In the genomic region with DNA sequence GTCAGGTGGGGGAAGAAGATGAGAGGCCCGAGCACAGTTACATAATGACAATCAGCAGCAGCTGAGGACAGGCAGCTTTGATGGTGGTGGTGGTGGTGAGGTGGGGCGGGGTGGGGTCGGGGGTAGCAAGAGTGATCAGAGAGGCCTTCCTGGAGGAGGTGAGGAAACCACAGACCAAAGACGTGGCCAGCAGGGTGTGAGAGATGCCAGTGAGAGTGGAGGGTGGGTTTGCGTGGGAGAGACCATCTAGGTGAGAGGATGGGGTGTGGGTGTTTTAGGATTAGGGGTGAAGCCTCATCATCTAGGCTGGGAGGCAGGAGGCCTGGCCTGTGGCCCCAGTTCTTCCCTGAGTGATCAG, we compare ENCODE assay signal across 26 cellular contexts.
DNase-seq lines count a peak whose midpoint lies in the region; ATAC-seq, FAIRE-seq and TF ChIP-seq lines count a peak whose summit lies in the region.
"Had no signal": no experiment of that assay in that cellular context is flagged by ENCODE, and none has a peak within 500 bp of the region (broad histone marks: within the 10 kb centered on the region; RNA-seq: fewer than 3 reads in every experiment).

No MANE protein-coding gene starts in this region.

- intact Hi-C loops in K562 (cut with micrococcal nuclease), result no loop called here

- peak; percentile 29 for DNase-seq in activated naive CD4-positive, alpha-beta T cell treated with Interleukin-2 at 50 U/mL for 16 hours
- DNase-seq in activated naive CD4-positive, alpha-beta T cell (lab: John Stamatoyannopoulos, UW), result no peak
- DNase-seq in HTR-8/SVneo (ENCODE audit: insufficient read length, low spot score), result no peak
- DNase-seq in K562 (ENCODE audit: extremely low read depth in 1 of 4, low spot score in 3 of 4), result no peak
- DNase-seq in stimulated activated naive CD8-positive, alpha-beta T cell treated with anti-CD3 and anti-CD28 coated beads, Interleukin-15, Interleukin-2, amounts not matched to agents 100 U/mL and 50 U/mL, for 24 hours, result peak; percentile 44
- no peak for DNase-seq in COR-L47 (lab: John Stamatoyannopoulos, UW)
- DNase-seq in A172 (ENCODE audit: low spot score), result no peak
- DNase-seq in NCI-H345 treated with DMSO at 0.1 percent for 48 hours (lab: John Stamatoyannopoulos, UW; ENCODE audit: unreplicated experiment), result no peak
- DNase-seq: activated CD4-positive, alpha-beta T cell treated with anti-CD3 and anti-CD28 coated beads for 48 hours; activated naive CD4-positive, alpha-beta T cell treated with anti-CD3 and anti-CD28 coated beads, Interleukin-2, amount 50 U/mL, for 16 hours; dermis blood vessel endothelial cell; kidney; NCI-H1048; NCI-H187; NCI-H2171 treated with DMSO at 0.1 percent for 48 hours; NCI-H69; RPMI8226; testis had no signal

- in situ Hi-C loops in K562 (cut with MboI), result no loop called here

- no peak for TF ChIP-seq EP300 in K562 (IDR thresholded peaks at IDR 0.05; ENCODE audit: low read length)

- no peaks in the 10 kb centered on the region for H3K36me3 ChIP-seq in K562 (ENCODE audit: control insufficient read depth, insufficient read depth, low read length)
- H3K36me3 ChIP-seq: sigmoid colon had no signal

- no peaks in the 10 kb centered on the region for H3K4me1 ChIP-seq in K562 (replicated peaks in 1 of 2; ENCODE audit: control insufficient read depth in 2 of 2, insufficient read depth in 2 of 2, low read length in 2 of 2)
- H3K4me1 ChIP-seq: sigmoid colon, testis had no signal

- H3K9ac ChIP-seq in K562 (ENCODE audit: insufficient read depth in 1 of 2, low read depth in 2 of 2, low read length in 2 of 2), result no peak overlapping the region

- no peak for TF ChIP-seq POLR2A in K562 (conservative IDR thresholded peaks at IDR 0.05)

- CTCF ChIA-PET in K562 (lab: Yijun Ruan, JAX; ENCODE audit: low intra/inter-chr PET ratio), result no interaction called here

- no peaks in the 10 kb centered on the region for H3K9me3 ChIP-seq in K562 (replicated peaks; ENCODE audit: control insufficient read depth, insufficient read depth, low read depth, low read length)
- H3K9me3 ChIP-seq: sigmoid colon, testis had no signal

- TF ChIP-seq RAD21 in K562 (CRISPR knock-in tag; conservative IDR thresholded peaks at IDR 0.05 in 1 of 2, IDR thresholded peaks at IDR 0.05 in 1 of 2), result no peak

- H4K20me1 ChIP-seq in K562 (replicated peaks; ENCODE audit: control insufficient read depth, insufficient read depth, low read length), result no peaks in the 10 kb centered on the region; the same call in 1 of the 2 replicates

- no peak overlapping the region for H2AFZ ChIP-seq in K562 (ENCODE audit: low read depth, low read length)

- peaks cover 0 to 6% of the 10 kb centered on the region in 2 experiments; a peak in 3 of 5 replicates for H3K27me3 ChIP-seq in K562 (ENCODE audit: control insufficient read depth in 2 of 2, insufficient read depth in 2 of 2, low read length in 2 of 2)
- H3K27me3 ChIP-seq: sigmoid colon, testis had no signal

- no peak overlapping the region for H3K27ac ChIP-seq in K562 (ENCODE audit: extremely low read depth, low read depth, low read length)
- H3K27ac ChIP-seq: sigmoid colon, SK-N-MC, testis had no signal

- no peak for TF ChIP-seq CTCF in K562 (IDR thresholded peaks at IDR 0.05 in 2 of 3, conservative IDR thresholded peaks at IDR 0.05 in 1 of 3; ENCODE audit: insufficient read depth in 2 of 3, low read depth in 1 of 3, low read length in 3 of 3)

- POLR2A ChIA-PET in K562 (lab: Yijun Ruan, JAX), result no interaction called here

- FAIRE-seq in HTR-8/SVneo (lab: Jason Lieb, UNC) (peak; percentile 78), K562 (lab: Jason Lieb, UNC) (no peak)
- FAIRE-seq: astrocyte, D721Med, endothelial cell of umbilical vein, kidney, urothelium cell line had no signal

- 4% methylated on average over 4 of the region's 5 CpGs for WGBS in K562 (ENCODE audit: insufficient coverage, low coverage, missing lambda C conversion rate)

- no peaks in the 10 kb centered on the region for H3K9me1 ChIP-seq in K562 (ENCODE audit: control insufficient read depth, insufficient read depth, low read length)

- BruUV-seq in K562 (replicated peaks; lab: Mats Ljungman, UMichigan), result no TSS peak

- ATAC-seq in K562, result no peak
- ATAC-seq in stimulated activated naive CD8-positive, alpha-beta T cell treated with anti-CD3 and anti-CD28 coated beads, Interleukin-15, Interleukin-2, amounts not matched to agents 100 U/mL and 50 U/mL, for 24 hours, result peak; percentile 48
- ATAC-seq: HCT116 had no signal

- H3K4me2 ChIP-seq in K562 (ENCODE audit: insufficient read depth, low read length), result no peak overlapping the region

- no peaks in the 10 kb centered on the region for H3K79me2 ChIP-seq in K562 (ENCODE audit: control insufficient read depth, insufficient read depth, low read length)

- no peak overlapping the region for H3K4me3 ChIP-seq in K562
- H3K4me3 ChIP-seq: lung, sigmoid colon, SK-N-MC, testis had no signal

TF ChIP-seq in K562, 482 proteins besides CTCF, POLR2A, EP300 and RAD21:
- TF ChIP-seq ZBTB8A (IDR thresholded peaks at IDR 0.05; ENCODE audit: partially characterized antibody), result no peak
- TF ChIP-seq, protein P1, sequence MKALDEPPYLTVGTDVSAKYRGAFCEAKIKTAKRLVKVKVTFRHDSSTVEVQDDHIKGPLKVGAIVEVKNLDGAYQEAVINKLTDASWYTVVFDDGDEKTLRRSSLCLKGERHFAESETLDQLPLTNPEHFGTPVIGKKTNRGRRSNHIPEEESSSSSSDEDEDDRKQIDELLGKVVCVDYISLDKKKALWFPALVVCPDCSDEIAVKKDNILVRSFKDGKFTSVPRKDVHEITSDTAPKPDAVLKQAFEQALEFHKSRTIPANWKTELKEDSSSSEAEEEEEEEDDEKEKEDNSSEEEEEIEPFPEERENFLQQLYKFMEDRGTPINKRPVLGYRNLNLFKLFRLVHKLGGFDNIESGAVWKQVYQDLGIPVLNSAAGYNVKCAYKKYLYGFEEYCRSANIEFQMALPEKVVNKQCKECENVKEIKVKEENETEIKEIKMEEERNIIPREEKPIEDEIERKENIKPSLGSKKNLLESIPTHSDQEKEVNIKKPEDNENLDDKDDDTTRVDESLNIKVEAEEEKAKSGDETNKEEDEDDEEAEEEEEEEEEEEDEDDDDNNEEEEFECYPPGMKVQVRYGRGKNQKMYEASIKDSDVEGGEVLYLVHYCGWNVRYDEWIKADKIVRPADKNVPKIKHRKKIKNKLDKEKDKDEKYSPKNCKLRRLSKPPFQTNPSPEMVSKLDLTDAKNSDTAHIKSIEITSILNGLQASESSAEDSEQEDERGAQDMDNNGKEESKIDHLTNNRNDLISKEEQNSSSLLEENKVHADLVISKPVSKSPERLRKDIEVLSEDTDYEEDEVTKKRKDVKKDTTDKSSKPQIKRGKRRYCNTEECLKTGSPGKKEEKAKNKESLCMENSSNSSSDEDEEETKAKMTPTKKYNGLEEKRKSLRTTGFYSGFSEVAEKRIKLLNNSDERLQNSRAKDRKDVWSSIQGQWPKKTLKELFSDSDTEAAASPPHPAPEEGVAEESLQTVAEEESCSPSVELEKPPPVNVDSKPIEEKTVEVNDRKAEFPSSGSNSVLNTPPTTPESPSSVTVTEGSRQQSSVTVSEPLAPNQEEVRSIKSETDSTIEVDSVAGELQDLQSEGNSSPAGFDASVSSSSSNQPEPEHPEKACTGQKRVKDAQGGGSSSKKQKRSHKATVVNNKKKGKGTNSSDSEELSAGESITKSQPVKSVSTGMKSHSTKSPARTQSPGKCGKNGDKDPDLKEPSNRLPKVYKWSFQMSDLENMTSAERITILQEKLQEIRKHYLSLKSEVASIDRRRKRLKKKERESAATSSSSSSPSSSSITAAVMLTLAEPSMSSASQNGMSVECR (CRISPR knock-in tag; IDR thresholded peaks at IDR 0.05), result no peak
- TF ChIP-seq ELF1 (tag; IDR thresholded peaks at IDR 0.05), result no peak
- peak; percentile 52 for TF ChIP-seq ZFP36 (IDR thresholded peaks at IDR 0.05; ENCODE audit: low read depth, low read length, partially characterized antibody)

Comparison
In these comparisons a context has a peak if more than half of its experiments do, and no peak if none do; other contexts are left out.
1. DNase-seq: peak in activated naive CD4-positive, alpha-beta T cell treated with Interleukin-2 at 50 U/mL for 16 hours (single experiment) and stimulated activated naive CD8-positive, alpha-beta T cell treated with anti-CD3 and anti-CD28 coated beads, Interleukin-15, Interleukin-2, amounts not matched to agents 100 U/mL and 50 U/mL, for 24 hours (single experiment); none in activated naive CD4-positive, alpha-beta T cell (0 of 4), HTR-8/SVneo (single experiment), K562 (0 of 4), COR-L47 (single experiment), A172 (single experiment) and NCI-H345 treated with DMSO at 0.1 percent for 48 hours (single experiment).